ENCODE assay signal across 7 cellular contexts in the genomic region with DNA sequence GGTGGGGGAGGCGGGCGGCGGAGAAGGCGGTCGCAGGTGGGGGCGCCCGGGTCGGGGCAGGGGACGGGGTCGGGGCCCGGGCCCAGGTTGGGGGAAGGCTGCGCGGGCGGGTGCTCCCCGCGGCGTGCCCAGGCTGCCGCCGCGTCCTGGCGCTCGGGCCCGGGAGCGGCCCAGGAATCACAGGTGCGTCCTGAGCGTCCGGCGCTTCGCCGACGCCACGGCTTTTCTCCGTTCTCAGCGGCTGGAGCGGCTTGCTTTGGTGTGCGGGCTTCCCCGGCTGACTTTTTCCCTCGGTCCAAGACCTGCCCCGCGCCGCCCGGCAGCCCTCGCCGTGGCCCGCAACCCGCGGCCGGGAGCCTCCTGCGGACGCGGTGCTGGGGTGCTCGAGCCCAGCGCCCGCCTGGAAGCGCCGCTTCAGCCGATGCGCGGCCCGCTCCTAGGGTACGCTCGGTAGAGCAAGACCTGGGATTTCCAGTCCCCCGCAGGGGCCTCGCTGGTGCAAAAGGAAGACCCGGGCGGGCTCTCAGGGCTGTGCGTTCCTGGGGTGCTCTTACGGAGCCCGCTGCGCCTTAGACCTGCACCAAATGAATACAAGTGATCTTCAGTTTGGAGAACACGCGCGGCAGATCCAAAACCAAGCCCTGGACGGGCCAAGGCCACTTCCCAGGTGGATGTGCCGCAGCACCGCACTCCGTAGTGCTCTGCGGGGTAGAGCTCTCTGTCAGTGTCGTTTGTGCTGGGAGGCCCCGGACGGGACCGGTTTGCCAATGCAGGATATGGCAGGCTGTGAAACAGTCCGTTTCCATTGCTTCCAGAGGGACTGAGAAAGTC. TPM values are rescaled to one million over a fixed set of nuclear protein-coding genes. Genes with fewer than 3 reads are reported as not detected.
DNase-seq lines count a peak whose midpoint lies in the region; FAIRE-seq and TF ChIP-seq lines count a peak whose summit lies in the region.

No MANE protein-coding gene starts in this region.

- H2BK5ac ChIP-seq in H9 (ENCODE audit: insufficient read length, low read length): no peak overlapping the region

- TF ChIP-seq CTCF in H9 (conservative IDR thresholded peaks at IDR 0.05) (no peak), cardiac muscle cell (IDR thresholded peaks at IDR 0.05; ENCODE audit: low read depth, low read length) (no peak), parathyroid adenoma (IDR thresholded peaks at IDR 0.05) (no peak)

- no peak overlapping the region for H2BK20ac ChIP-seq in H9 (ENCODE audit: low read depth, low read length, poor library complexity, severe bottlenecking)

- peak overlapping the region; percentile 55 for H3K4me3 ChIP-seq in MG63
- peak overlapping the region; percentile 90 for H3K4me3 ChIP-seq in cardiac muscle cell
- peak overlapping the region; percentile 54 for H3K4me3 ChIP-seq in parathyroid adenoma (ENCODE audit: low read depth, low read length)

- peaks cover 7 to 10% (median 8%) of the 10 kb centered on the region in 3 experiments for H3K36me3 Mint-ChIP-seq in H9 (ENCODE audit: insufficient read depth in 1 of 3, low read depth in 3 of 3)

- H3K9me3 Mint-ChIP-seq in H9: peaks cover 2 to 3% of the 10 kb centered on the region in 2 experiments; a peak in 3 of 5 replicates

- peaks cover 8% of the 10 kb centered on the region for H3K23me2 ChIP-seq in H9 (ENCODE audit: insufficient read length, low read depth, low read length, poor library complexity, severe bottlenecking)

- peaks cover 8 to 9% of the 10 kb centered on the region in 2 experiments for H3K4me1 Mint-ChIP-seq in H9

- H3K27me3 ChIP-seq in H9 (ENCODE audit: insufficient read depth, low read length) (no peaks in the 10 kb centered on the region), MG63 (no peaks in the 10 kb centered on the region), cardiac muscle cell (no peaks in the 10 kb centered on the region), parathyroid adenoma (ENCODE audit: control insufficient read depth, insufficient read depth, low read length) (no peaks in the 10 kb centered on the region)

- peak overlapping the region; percentile 72 for H3K18ac ChIP-seq in H9 (ENCODE audit: insufficient read length, low read depth, low read length)

- H2BK15ac ChIP-seq in H9 (ENCODE audit: low read depth, low read length): no peak overlapping the region

- H2AFZ ChIP-seq in H9 (ENCODE audit: low read length) (no peak overlapping the region), parathyroid adenoma (peak overlapping the region; percentile 69)

- H3K56ac ChIP-seq in H9 (ENCODE audit: insufficient read length, low read depth, low read length): no peak overlapping the region

- H3T11ph ChIP-seq in H9 (ENCODE audit: low read length): no peak overlapping the region

- peak overlapping the region; percentile 86 for H3K4me2 ChIP-seq in H9 (ENCODE audit: insufficient read depth, insufficient read length, low read length)
- H3K4me2 ChIP-seq in parathyroid adenoma (ENCODE audit: low read length): peak overlapping the region; percentile 65

- no peaks in the 10 kb centered on the region for H3K79me1 ChIP-seq in H9 (ENCODE audit: insufficient read depth, low read depth, low read length, poor library complexity, severe bottlenecking)

- H3K79me2 ChIP-seq in H9 (ENCODE audit: insufficient read depth, low read length) (peaks cover 7% of the 10 kb centered on the region; the same call in 1 of the 2 replicates), parathyroid adenoma (peaks cover 2% of the 10 kb centered on the region)

- H4K91ac ChIP-seq in H9 (ENCODE audit: insufficient read length, low read depth, low read length): no peak overlapping the region

- DNase-seq in GM12892 (ENCODE audit: insufficient read length) (no peak), H9 (peak; percentile 45), MG63 (peak; percentile 22), cardiac muscle cell (ENCODE audit: low read depth in 1 of 2, low spot score in 1 of 2) (peak; percentile 29 to 55), NCI-H2107 treated with DMSO at 0.1 percent for 48 hours (lab: John Stamatoyannopoulos, UW; ENCODE audit: unreplicated experiment) (no peak)
- peak; percentile 31 for DNase-seq in activated naive CD4-positive, alpha-beta T cell treated with anti-CD3 and anti-CD28 coated beads, Interleukin-2, amount 50 U/mL, for 16 hours

- no peak overlapping the region for H4K5ac ChIP-seq in H9 (ENCODE audit: insufficient read length, low read depth, low read length)

- no peak overlapping the region for H3K23ac ChIP-seq in H9 (ENCODE audit: insufficient read length, low read depth, low read length)

- H3K36me3 ChIP-seq in MG63: peaks cover 11% of the 10 kb centered on the region
- H3K36me3 ChIP-seq in cardiac muscle cell: no peaks in the 10 kb centered on the region
- H3K36me3 ChIP-seq in parathyroid adenoma (ENCODE audit: control insufficient read depth, insufficient read depth, low read length): no peaks in the 10 kb centered on the region

- H3K14ac ChIP-seq in H9 (ENCODE audit: insufficient read depth, low read length): peak overlapping the region; percentile 75

- no peak overlapping the region for H2BK120ac ChIP-seq in H9 (ENCODE audit: low read depth, low read length, poor library complexity, severe bottlenecking)

- H3K27me3 Mint-ChIP-seq in H9 (ENCODE audit: low read depth): peaks cover 12% of the 10 kb centered on the region

- WGBS in H9 (ENCODE audit: extremely low coverage, insufficient read length, low lambda C conversion rate): no CpG with 5 or more reads among the region's 83 CpGs

- H2AK5ac ChIP-seq in H9 (ENCODE audit: insufficient read length, low read length): no peak overlapping the region

- H3K4me3 Mint-ChIP-seq in H9: peak overlapping the region; percentile 85 to 89

- H3K4me1 ChIP-seq in H9 (ENCODE audit: insufficient read depth, low read length) (no peaks in the 10 kb centered on the region), cardiac muscle cell (ENCODE audit: low read depth) (no peaks in the 10 kb centered on the region), parathyroid adenoma (no peaks in the 10 kb centered on the region)

- H3K27ac Mint-ChIP-seq in H9: 0 out of 7 replicates have a peak overlapping the region, but pooled peaks of 1 of the 3 experiments have one; percentile 70

- H4K8ac ChIP-seq in H9 (replicated peaks; ENCODE audit: insufficient read length, low read depth, low read length): no peak overlapping the region

- peak; percentile 73 for FAIRE-seq in GM12892 (lab: Jason Lieb, UNC)

- H3K27ac ChIP-seq in H9 (ENCODE audit: insufficient read length, low read depth, low read length) (no peak overlapping the region), cardiac muscle cell (peak overlapping the region; percentile 85), parathyroid adenoma (no peak overlapping the region)

- H2BK12ac ChIP-seq in H9 (ENCODE audit: insufficient read length, low read depth, low read length): no peak overlapping the region

- peak overlapping the region; percentile 70 for H3K9ac ChIP-seq in H9 (ENCODE audit: extremely low read depth, insufficient read length, low read length)
- H3K9ac ChIP-seq in parathyroid adenoma: no peak overlapping the region

- TF ChIP-seq POLR2A in GM12892 (IDR thresholded peaks at IDR 0.05; ENCODE audit: low read depth, low read length): no peak

- H3K9me3 ChIP-seq in H9 (ENCODE audit: control insufficient read depth, low read depth, low read length) (no peaks in the 10 kb centered on the region), MG63 (no peaks in the 10 kb centered on the region), cardiac muscle cell (ENCODE audit: low read depth) (no peaks in the 10 kb centered on the region), parathyroid adenoma (ENCODE audit: control insufficient read depth, low read length) (no peaks in the 10 kb centered on the region)

- H3K4ac ChIP-seq in H9 (ENCODE audit: low read depth, low read length): no peak overlapping the region

- no peaks in the 10 kb centered on the region for H4K20me1 ChIP-seq in H9 (ENCODE audit: control insufficient read depth, insufficient read depth, insufficient read length)

RNA-seq across cellular contexts. Expression of a gene that starts 0.6 kb away (rescaled TPM):
- 17.3 TPM for polyA plus RNA-seq in GM12892 (2012; ENCODE audit: missing spikeins)
- total RNA-seq in H9 (2021) (18.4 and 20.4 TPM in 2 replicates), cardiac muscle cell (10.1 and 13.6 TPM in 2 replicates)
- 3.9 and 6.9 TPM in 2 replicates for total RNA-seq in MG63 (2014; rRNA removed; shearing (Covaris generic); ENCODE audit: low replicate concordance)
- 6.5 and 11.6 TPM in 2 replicates for polyA plus RNA-seq in cardiac muscle cell

RNA-seq across cellular contexts. Expression of a gene that starts 51.4 kb away (rescaled TPM):
- 43.0 TPM for polyA plus RNA-seq in GM12892 (2012; ENCODE audit: missing spikeins)
- 77.9 and 79.3 TPM in 2 replicates for total RNA-seq in H9 (2021)
- 105 and 133 TPM in 2 replicates for total RNA-seq in MG63 (2014; rRNA removed; shearing (Covaris generic); ENCODE audit: low replicate concordance)
- 49.8 and 80.7 TPM in 2 replicates for total RNA-seq in cardiac muscle cell
- 58.0 and 64.2 TPM in 2 replicates for polyA plus RNA-seq in cardiac muscle cell

Comparison
In these comparisons a context has a peak if more than half of its experiments do, and no peak if none do; other contexts are left out.
1. DNase-seq: peak in H9 (single experiment), MG63 (single experiment), activated naive CD4-positive, alpha-beta T cell treated with anti-CD3 and anti-CD28 coated beads, Interleukin-2, amount 50 U/mL, for 16 hours (single experiment) and cardiac muscle cell (2 of 2); none in GM12892 (single experiment) and NCI-H2107 treated with DMSO at 0.1 percent for 48 hours (single experiment).
2. Peak in every context shown above with its lines, with median percentiles within 50 percentile points of each other: H3K4me3 ChIP-seq.